ENCODE assay signal across 1 cellular context in the genomic region with DNA sequence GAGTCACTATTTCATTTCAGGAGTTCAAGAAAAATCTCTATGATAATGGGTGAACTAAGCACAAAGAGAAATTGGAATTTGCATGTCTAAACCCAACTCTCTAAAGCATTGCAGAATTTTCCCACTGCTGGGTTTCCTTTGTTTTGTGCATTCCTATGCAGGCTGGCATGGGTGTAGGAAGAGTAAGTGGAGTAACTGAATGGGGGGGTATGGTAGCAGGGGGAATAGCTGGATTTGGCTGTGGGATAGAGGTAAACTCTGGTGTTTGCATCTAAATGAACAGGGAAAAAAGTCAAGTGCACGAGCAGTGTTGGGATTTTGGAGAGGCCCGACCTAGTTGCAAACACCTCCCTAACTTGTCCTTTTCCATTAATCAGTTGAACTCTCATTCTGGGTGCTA.
TF ChIP-seq lines count a peak whose summit lies in the region.

No MANE protein-coding gene starts in this region.

TF ChIP-seq in GM23338, 12 proteins besides CTCF, POLR2A, EP300 and RAD21 (continued from another document):
- TF ChIP-seq REST (IDR thresholded peaks at IDR 0.05; ENCODE audit: unreplicated experiment) (no peak), EZH2phosphoT487 (IDR thresholded peaks at IDR 0.05; ENCODE audit: unreplicated experiment) (no peak), ZNF331 (CRISPR knock-in tag; IDR thresholded peaks at IDR 0.05; ENCODE audit: low read depth) (no peak), ZNF114 (CRISPR knock-in tag; IDR thresholded peaks at IDR 0.05) (no peak), ZNF462 (CRISPR knock-in tag; IDR thresholded peaks at IDR 0.05) (0 out of 2 replicates have a peak, but pooled peaks have one; percentile 25)
